29 cellular contexts compared by ENCODE assay signal in the genomic region with DNA sequence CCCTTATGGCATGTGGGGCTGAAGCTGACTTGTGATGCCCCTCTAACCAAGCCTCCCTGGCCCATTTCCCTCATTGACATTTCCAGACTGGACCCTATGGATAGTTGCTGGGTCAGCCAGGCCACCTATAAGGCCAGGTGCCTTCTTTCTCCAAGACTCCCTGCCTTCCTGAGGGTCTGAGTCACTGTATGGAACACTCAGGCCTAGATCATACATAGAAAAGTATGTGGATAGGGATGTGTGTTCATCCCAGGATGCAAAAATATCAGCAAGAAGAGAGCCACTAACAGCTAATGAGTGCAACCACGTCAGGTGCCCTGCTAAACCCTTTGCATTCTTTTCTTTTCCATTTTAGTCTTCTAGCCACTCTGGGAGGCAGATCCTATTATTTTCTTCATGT.
"Had no signal": no experiment of that assay in that cellular context is flagged by ENCODE, and none has a peak within 500 bp of the region (broad histone marks: within the 10 kb centered on the region; RNA-seq: fewer than 3 reads in every experiment).

No MANE protein-coding gene starts in this region.

- H3K4me1 ChIP-seq: left ventricle myocardium inferior, pancreas, prostate gland, stomach, testis, thyroid gland, transverse colon, upper lobe of left lung, vagina had no signal

- H3K36me3 Mint-ChIP-seq: memory B cell; naive thymus-derived CD4-positive, alpha-beta T cell; natural killer cell treated with Interleukin-12 subunit alpha and Interleukin-12 subunit beta and Interleukin-15 and Interleukin-18, amount 100 ng/mL, for 72 hours; stimulated activated naive B cell treated with anti-CD40 and anti-IgM and Interleukin-4, amounts not matched to agents 10 μg/mL and 1 μg/mL and 100 μg/mL, for 72 hours had no signal

- H3K4me3 ChIP-seq: left ventricle myocardium inferior, lung, mucosa of descending colon, pancreas, prostate gland, skin epidermis, stomach, testis, thyroid gland, transverse colon, upper lobe of left lung, vagina had no signal

- H3K4me1 Mint-ChIP-seq: memory B cell; stimulated activated naive B cell treated with anti-CD40 and anti-IgM and Interleukin-4, amounts not matched to agents 10 μg/mL and 1 μg/mL and 100 μg/mL, for 72 hours had no signal

- H3K36me3 ChIP-seq: left ventricle myocardium inferior, pancreas, prostate gland, stomach, thyroid gland, transverse colon, upper lobe of left lung, vagina had no signal

- H3K9me3 ChIP-seq: left ventricle myocardium inferior, mucosa of descending colon, pancreas, prostate gland, stomach, testis, thyroid gland, transverse colon, upper lobe of left lung, vagina had no signal

- H3K27me3 ChIP-seq: pancreas, stomach, testis, thyroid gland, transverse colon, upper lobe of left lung, vagina had no signal

- DNase-seq: kidney; left ventricle myocardium inferior; midbrain; mucosa of descending colon; naive thymus-derived CD4-positive, alpha-beta T cell; nucleus accumbens; pancreas; posterior cingulate gyrus; retina; right cardiac atrium; stimulated activated CD4-positive, alpha-beta T cell treated with anti-CD3 and anti-CD28 coated beads, Interleukin-12 subunit alpha, Interleukin-12 subunit beta, amount 100 ng/mL, for 4 hours; stimulated activated CD4-positive, alpha-beta T cell treated with anti-CD3 and anti-CD28 coated beads, Interleukin-15, amount 100 ng/mL, for 24 hours; stimulated activated CD4-positive, alpha-beta T cell treated with anti-CD3 and anti-CD28 coated beads, Interleukin-2, amount 100 ng/mL, for 24 hours; stimulated activated CD4-positive, alpha-beta T cell treated with anti-CD3 and anti-CD28 coated beads, Interleukin-4, amount 100 ng/mL, for 1 hour; stimulated activated naive B cell treated with anti-CD40 and anti-IgM and Interleukin-4, amounts not matched to agents 10 μg/mL and 1 μg/mL and 100 μg/mL, for 72 hours; stimulated activated naive CD8-positive, alpha-beta T cell treated with anti-CD3 and anti-CD28 coated beads, Interleukin-15, Interleukin-2, amounts not matched to agents 100 U/mL and 50 U/mL, for 24 hours; stomach; testis; thyroid gland; transverse colon; upper lobe of left lung had no signal

- ATAC-seq: mucosa of descending colon; naive thymus-derived CD4-positive, alpha-beta T cell; pancreas; right cardiac atrium; sciatic nerve; stimulated activated naive B cell treated with anti-CD40 and anti-IgM and Interleukin-4, amounts not matched to agents 10 μg/mL and 1 μg/mL and 100 μg/mL, for 72 hours; stimulated activated naive CD8-positive, alpha-beta T cell treated with anti-CD3 and anti-CD28 coated beads, Interleukin-15, Interleukin-2, amounts not matched to agents 100 U/mL and 50 U/mL, for 24 hours had no signal

- H3K27ac ChIP-seq: left ventricle myocardium inferior, pancreas, prostate gland, skin epidermis, stomach, testis, thyroid gland, transverse colon, upper lobe of left lung, vagina had no signal

- H3K27me3 Mint-ChIP-seq: memory B cell; naive thymus-derived CD4-positive, alpha-beta T cell; natural killer cell treated with Interleukin-12 subunit alpha and Interleukin-12 subunit beta and Interleukin-15 and Interleukin-18, amount 100 ng/mL, for 72 hours; stimulated activated naive B cell treated with anti-CD40 and anti-IgM and Interleukin-4, amounts not matched to agents 10 μg/mL and 1 μg/mL and 100 μg/mL, for 72 hours had no signal

- H3K9me3 Mint-ChIP-seq: memory B cell; natural killer cell treated with Interleukin-12 subunit alpha and Interleukin-12 subunit beta and Interleukin-15 and Interleukin-18, amount 100 ng/mL, for 72 hours; neural crest cell; stimulated activated naive B cell treated with anti-CD40 and anti-IgM and Interleukin-4, amounts not matched to agents 10 μg/mL and 1 μg/mL and 100 μg/mL, for 72 hours had no signal

- H3K27ac Mint-ChIP-seq: memory B cell; naive thymus-derived CD4-positive, alpha-beta T cell; natural killer cell treated with Interleukin-12 subunit alpha and Interleukin-12 subunit beta and Interleukin-15 and Interleukin-18, amount 100 ng/mL, for 72 hours; stimulated activated naive B cell treated with anti-CD40 and anti-IgM and Interleukin-4, amounts not matched to agents 10 μg/mL and 1 μg/mL and 100 μg/mL, for 72 hours had no signal

- H3K4me3 Mint-ChIP-seq: memory B cell; naive thymus-derived CD4-positive, alpha-beta T cell; natural killer cell treated with Interleukin-12 subunit alpha and Interleukin-12 subunit beta and Interleukin-15 and Interleukin-18, amount 100 ng/mL, for 72 hours; neural crest cell; stimulated activated naive B cell treated with anti-CD40 and anti-IgM and Interleukin-4, amounts not matched to agents 10 μg/mL and 1 μg/mL and 100 μg/mL, for 72 hours had no signal
